ENCODE assay signal across 10 cellular contexts in the genomic region with DNA sequence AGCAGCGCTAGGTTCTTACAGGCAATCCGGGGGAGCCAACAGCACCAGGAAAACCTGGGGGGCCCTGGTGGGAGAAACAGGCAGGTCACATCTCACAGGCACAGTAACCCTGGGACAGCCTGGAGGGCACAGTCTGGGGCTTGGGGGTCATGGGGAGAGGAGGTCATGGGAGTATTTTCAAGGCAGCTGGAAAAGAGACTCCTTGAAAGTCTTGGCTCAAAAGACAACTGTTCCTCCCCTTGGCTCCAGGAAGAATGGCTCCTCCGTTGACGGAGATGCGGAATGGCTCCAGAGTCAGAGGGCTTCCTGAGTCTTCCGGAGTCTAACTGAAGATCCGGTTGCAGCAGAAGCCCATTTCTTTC. TPM values are rescaled to one million over a fixed set of nuclear protein-coding genes. Genes with fewer than 3 reads are reported as not detected.
A peak's percentile ranks its signal among the peaks of the same experiment; 100 is the strongest.
DNase-seq lines count a peak whose midpoint lies in the region; ATAC-seq and TF ChIP-seq lines count a peak whose summit lies in the region.
"Had no signal": no experiment of that assay in that cellular context is flagged by ENCODE, and none has a peak within 500 bp of the region (broad histone marks: within the 10 kb centered on the region; RNA-seq: fewer than 3 reads in every experiment).

No MANE protein-coding gene starts in this region.

- H3K27me3 ChIP-seq in SK-N-SH (ENCODE audit: insufficient read depth) (no peaks in the 10 kb centered on the region), duodenal mucosa (ENCODE audit: control insufficient read depth in 1 of 2, insufficient read depth in 2 of 2, low read length in 2 of 2) (no peaks in the 10 kb centered on the region), transverse colon (peaks cover 3% of the 10 kb centered on the region)

- H3K9ac ChIP-seq in SK-N-SH = no peak overlapping the region
- peak overlapping the region; percentile 80 to 92 for H3K9ac ChIP-seq in duodenal mucosa (ENCODE audit: low read depth in 1 of 2, low read length in 2 of 2)

- 86% methylated on average over 2 of the region's 7 CpGs for WGBS in SK-N-SH (ENCODE audit: low lambda C conversion rate)
- 61 to 80% methylated on average over 3 to 7 of the region's 7 CpGs for WGBS in transverse colon (ENCODE audit: low coverage in 1 of 2), 2 donors

- DNase-seq in SK-N-SH (no peak), naive B cell (no peak), transverse colon (no peak), GM10248 (ENCODE audit: extremely low spot score) (no peak)

- peaks cover 0 to 8% of the 10 kb centered on the region in 2 donors for H3K36me3 Mint-ChIP-seq in naive B cell

- H4K20me1 ChIP-seq in SK-N-SH (ENCODE audit: insufficient read depth) = no peaks in the 10 kb centered on the region

- no peak for TF ChIP-seq RAD21 in SK-N-SH (IDR thresholded peaks at IDR 0.05; ENCODE audit: low read length)

- CTCF ChIA-PET in SK-N-SH (lab: Yijun Ruan, JAX) (interaction anchor here (0.8 to 4.9 kb wide), 14 partner anchors 10 to 293 kb away, joined by 3 to 39 read pairs (median 4); a partner anchor contains a TSS), GM10248 (lab: Yijun Ruan, JAX) (interaction anchor here (1.3 to 2.6 kb wide), 3 partner anchors 33 to 119 kb away, joined by 4 to 8 read pairs (median 5); a partner anchor contains a TSS)

- no peak for ATAC-seq in SK-N-SH treated with all-trans-retinoic acid at 6 μM for 48 hours
- ATAC-seq in naive B cell (ENCODE audit: low read depth in 2 of 2) = no peak
- no peak for ATAC-seq in GM19397 (IDR thresholded peaks at IDR 0.05; ENCODE audit: unreplicated experiment)
- no peak for ATAC-seq in HG03571 (IDR thresholded peaks at IDR 0.05; ENCODE audit: unreplicated experiment)

- H3K27ac ChIP-seq in SK-N-SH (ENCODE audit: low read depth in 2 of 2, low read length in 1 of 2) = no peak overlapping the region
- peak overlapping the region; percentile 92 for H3K27ac ChIP-seq in duodenal mucosa (ENCODE audit: low read depth, low read length)
- peak overlapping the region; percentile 72 to 83 (median 78) for H3K27ac ChIP-seq in transverse colon

- H3K4me1 Mint-ChIP-seq in naive B cell = peaks cover 13 to 15% (median 14%) of the 10 kb centered on the region in 3 donors

- POLR2A ChIA-PET in SK-N-SH (lab: Yijun Ruan, JAX) (no interaction called here), GM10248 (lab: Yijun Ruan, JAX) (no interaction called here)

- TF ChIP-seq CTCF in SK-N-SH (IDR thresholded peaks at IDR 0.05) (no peak), transverse colon (IDR thresholded peaks at IDR 0.05) (no peak), GM10248 (IDR thresholded peaks at IDR 0.05; ENCODE audit: control extremely low read depth, extremely low read depth, low read depth, missing control alignments) (no peak)

- peaks cover 33 to 60% (median 39%) of the 10 kb centered on the region in 3 donors for H3K27me3 Mint-ChIP-seq in naive B cell

- no peaks in the 10 kb centered on the region for H3K9me2 ChIP-seq in SK-N-SH

- no peaks in the 10 kb centered on the region for H3F3A ChIP-seq in SK-N-SH (replicated peaks; ENCODE audit: insufficient read depth)

- no peak for TF ChIP-seq POLR2A in transverse colon (IDR thresholded peaks at IDR 0.05)

- H3K9me3 Mint-ChIP-seq in naive B cell = no peaks in the 10 kb centered on the region

- peaks cover 18 to 50% of the 10 kb centered on the region in 2 experiments for H3K4me1 ChIP-seq in SK-N-SH (ENCODE audit: control insufficient read depth in 1 of 2, insufficient read depth in 2 of 2, low read depth in 1 of 2, low read length in 1 of 2)
- peaks cover 42 to 46% of the 10 kb centered on the region in 2 donors for H3K4me1 ChIP-seq in duodenal mucosa (ENCODE audit: control insufficient read depth in 1 of 2, insufficient read depth in 2 of 2, low read length in 2 of 2)
- peaks cover 19 to 67% (median 45%) of the 10 kb centered on the region in 4 donors for H3K4me1 ChIP-seq in transverse colon

- H3K27ac Mint-ChIP-seq in naive B cell = no peak overlapping the region

- H3K9me3 ChIP-seq in SK-N-SH (no peaks in the 10 kb centered on the region), duodenal mucosa (ENCODE audit: control insufficient read depth in 1 of 2, low read length in 2 of 2) (no peaks in the 10 kb centered on the region), transverse colon (no peaks in the 10 kb centered on the region)

- H3K36me3 ChIP-seq in SK-N-SH (replicated peaks in 1 of 2; ENCODE audit: control insufficient read depth in 1 of 2, insufficient read depth in 2 of 2, low read length in 1 of 2) (no peaks in the 10 kb centered on the region), duodenal mucosa (ENCODE audit: control insufficient read depth in 1 of 2, insufficient read depth in 2 of 2, low read length in 2 of 2) (no peaks in the 10 kb centered on the region), transverse colon (no peaks in the 10 kb centered on the region)

- H3K4me2 ChIP-seq in SK-N-SH = peak overlapping the region; percentile 56; the same call in 1 of the 2 replicates

- intact Hi-C loops in transverse colon (cut with DNase I; ENCODE audit: low total_unique reads) = no loop called here

- H2AFZ ChIP-seq in SK-N-SH (ENCODE audit: low read depth) = no peak overlapping the region

- no peak overlapping the region for H3K4me3 ChIP-seq in SK-N-SH (ENCODE audit: low read depth in 2 of 2, low read length in 1 of 2)
- peak overlapping the region; percentile 67 to 79 for H3K4me3 ChIP-seq in duodenal mucosa (ENCODE audit: low read depth in 1 of 2, low read length in 2 of 2)
- H3K4me3 ChIP-seq in transverse colon = peak overlapping the region in 3 of 4 donors; percentile 14 to 28 (median 21)

- H3K4me3 Mint-ChIP-seq in naive B cell = peak overlapping the region in 6 of 8 donors; percentile 0 to 88 (median 69)

- no peak for TF ChIP-seq EP300 in SK-N-SH (IDR thresholded peaks at IDR 0.05; ENCODE audit: borderline replicate concordance in 1 of 2, low read depth in 1 of 2, low read length in 1 of 2)
- TF ChIP-seq EP300 in transverse colon (IDR thresholded peaks at IDR 0.05; ENCODE audit: low read depth) = no peak

- in situ Hi-C loops in transverse colon (cut with MboI; ENCODE audit: low pct_ligation_motif_present in 1 of 4, low pct_unique_long_range_greater_than_20kb in 1 of 4, low sequenced_read_pairs in 3 of 4) = loop anchor here in 3 of 4 donors (25.0 kb wide), 2 partner anchors 117 to 292 kb away; no protein-coding TSS in a partner anchor

- H3K79me2 ChIP-seq in SK-N-SH (ENCODE audit: insufficient read depth) = no peaks in the 10 kb centered on the region

TF ChIP-seq in SK-N-SH, 30 proteins besides CTCF, POLR2A, EP300 and RAD21 (continues in another document):
- TF ChIP-seq, protein P1, sequence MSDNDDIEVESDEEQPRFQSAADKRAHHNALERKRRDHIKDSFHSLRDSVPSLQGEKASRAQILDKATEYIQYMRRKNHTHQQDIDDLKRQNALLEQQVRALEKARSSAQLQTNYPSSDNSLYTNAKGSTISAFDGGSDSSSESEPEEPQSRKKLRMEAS (IDR thresholded peaks at IDR 0.05; ENCODE audit: low read depth) = no peak
- TF ChIP-seq FOXJ3 (CRISPR knock-in tag; IDR thresholded peaks at IDR 0.05) (no peak), TCF12 (IDR thresholded peaks at IDR 0.05) (no peak), RFX5 (IDR thresholded peaks at IDR 0.05; ENCODE audit: low read length) (no peak), FOXM1 (IDR thresholded peaks at IDR 0.05; ENCODE audit: low read depth) (no peak), SIN3A (IDR thresholded peaks at IDR 0.05; ENCODE audit: borderline replicate concordance, low read depth, low read length) (no peak), MEF2A (IDR thresholded peaks at IDR 0.05; ENCODE audit: borderline replicate concordance, low read depth) (no peak), JUND (IDR thresholded peaks at IDR 0.05) (no peak), NRF1 (IDR thresholded peaks at IDR 0.05; ENCODE audit: low read depth, low read length) (no peak), GABPA (IDR thresholded peaks at IDR 0.05; ENCODE audit: low read depth) (no peak), NFIC (IDR thresholded peaks at IDR 0.05; ENCODE audit: borderline replicate concordance) (no peak), ELF1 (IDR thresholded peaks at IDR 0.05) (no peak), GATA2 (CRISPR knock-in tag; IDR thresholded peaks at IDR 0.05) (no peak)

TF ChIP-seq in SK-N-SH treated with all-trans-retinoic acid at 6 μM for 48 hours, 23 proteins besides CTCF, POLR2A, EP300 and RAD21:
- TF ChIP-seq BACH2 (CRISPR knock-in tag; IDR thresholded peaks at IDR 0.05; ENCODE audit: borderline replicate concordance) = no peak
- TF ChIP-seq ZFP30 (CRISPR knock-in tag; IDR thresholded peaks at IDR 0.05) = no peak
- TF ChIP-seq PPARA (CRISPR knock-in tag; IDR thresholded peaks at IDR 0.05; ENCODE audit: borderline replicate concordance) = no peak
- no peak for TF ChIP-seq ZNF8 (CRISPR knock-in tag; IDR thresholded peaks at IDR 0.05)
- no peak for TF ChIP-seq ESRRG (CRISPR knock-in tag; IDR thresholded peaks at IDR 0.05)
- no peak for TF ChIP-seq ZC3H10 (CRISPR knock-in tag; IDR thresholded peaks at IDR 0.05)
- TF ChIP-seq TOX (CRISPR knock-in tag; IDR thresholded peaks at IDR 0.05; ENCODE audit: borderline replicate concordance) = no peak
- TF ChIP-seq ARNTL (CRISPR knock-in tag; IDR thresholded peaks at IDR 0.05; ENCODE audit: borderline replicate concordance, low read depth) = no peak

RNA-seq across cellular contexts. Expression of a gene that starts 25.9 kb away (rescaled TPM):
- 51.9 and 63.4 TPM in 2 replicates for polyA plus RNA-seq in SK-N-SH (2012; rRNA removed)
- polyA plus RNA-seq in SK-N-SH (2012; cell fraction: cytosol; rRNA removed) = 37.2 and 46.8 TPM in 2 replicates
- 54.1 and 56.9 TPM in 2 replicates for polyA plus RNA-seq in SK-N-SH (2012; cell fraction: nucleus; rRNA removed)
- polyA plus RNA-seq in naive B cell (ENCODE audit: low read depth in 6 of 6) = 100 to 1,000 TPM in 1 of 6 donors, 10 to 100 TPM in 5; 72.6 to 140 (median 93.7) TPM
- 10 to 100 TPM; 12.3 to 61.7 (median 49.9) TPM for total RNA-seq in transverse colon

RNA-seq across cellular contexts. Expression of a gene that starts 33.3 kb away (rescaled TPM):
- polyA plus RNA-seq in SK-N-SH (2012; rRNA removed) (9.0 and 10.4 TPM in 2 replicates), naive B cell (ENCODE audit: low read depth in 6 of 6) (1 to 10 TPM in 1 of 6 donors, under 1 TPM in 1, not detected in 4; 0.64 to 1.2 TPM)
- 3.0 and 3.8 TPM in 2 replicates for polyA plus RNA-seq in SK-N-SH (2012; cell fraction: cytosol; rRNA removed)
- polyA plus RNA-seq in SK-N-SH (2012; cell fraction: nucleus; rRNA removed) = 38.2 and 47.3 TPM in 2 replicates
- 100 to 1,000 TPM in 1 of 4 donors, 10 to 100 TPM in 3; 14.3 to 135 (median 40.1) TPM for total RNA-seq in transverse colon

RNA-seq across cellular contexts. Expression of a gene that starts 53.1 kb away (rescaled TPM):
- polyA plus RNA-seq in SK-N-SH (2012; rRNA removed) (0.03 TPM in 1 of 2 replicates, not detected in the other), naive B cell (ENCODE audit: low read depth in 6 of 6) (not detected)
- polyA plus RNA-seq in SK-N-SH (2012; cell fraction: cytosol; rRNA removed) = 0.05 TPM in 1 of 2 replicates, not detected in the other
- polyA plus RNA-seq in SK-N-SH (2012; cell fraction: nucleus; rRNA removed) = 0.06 TPM in 1 of 2 replicates, not detected in the other
- total RNA-seq in transverse colon = under 1 TPM in 1 of 4 donors, not detected in 3; 0.48 TPM
- total RNA-seq: A172, myocyte had no signal

Comparison
In these comparisons a context has a peak if more than half of its experiments do, and no peak if none do; other contexts are left out.
1. H3K27ac ChIP-seq: peak in duodenal mucosa (single experiment) and transverse colon (4 of 4); none in SK-N-SH (0 of 2).
2. H3K4me3 ChIP-seq: peak in duodenal mucosa (2 of 2) and transverse colon (3 of 4); none in SK-N-SH (0 of 2).